8 cellular contexts compared by ENCODE assay signal in genomic region chr12:27179399-27180214, GRCh38.
DNase-seq lines count a peak whose midpoint lies in the region; ATAC-seq and TF ChIP-seq lines count a peak whose summit lies in the region.

No MANE protein-coding gene starts in this region.

- H3K36me3 Mint-ChIP-seq in glutamatergic neuron (ENCODE audit: unreplicated experiment): no peaks in the 10 kb centered on the region

- intact Hi-C loops in left lung (cut with DNase I): no loop called here
- intact Hi-C loops in uterus (cut with DNase I; ENCODE audit: low total_unique reads): no loop called here

- H3K9me3 ChIP-seq in left lung (no peaks in the 10 kb centered on the region), uterus (no peaks in the 10 kb centered on the region)

- H3K4me1 ChIP-seq in left lung (peaks cover 7 to 29% of the 10 kb centered on the region in 2 donors), uterus (no peaks in the 10 kb centered on the region)

- H3K27ac Mint-ChIP-seq in glutamatergic neuron (ENCODE audit: unreplicated experiment): no peak overlapping the region

- H3K4me3 ChIP-seq in astrocyte of the cerebellum (ENCODE audit: low read depth, low read length) (no peak overlapping the region), left lung (no peak overlapping the region), uterus (no peak overlapping the region)

- peak; percentile 88 for ATAC-seq in GM18858 (IDR thresholded peaks at IDR 0.05; ENCODE audit: unreplicated experiment)
- peak; percentile 85 for ATAC-seq in HG02885 (IDR thresholded peaks at IDR 0.05; ENCODE audit: poor library complexity, unreplicated experiment)
- ATAC-seq in left lung: peak; percentile 93

- H3K27me3 ChIP-seq in left lung: no peaks in the 10 kb centered on the region
- H3K27me3 ChIP-seq in uterus: no peaks in the 10 kb centered on the region

- H3K4me3 Mint-ChIP-seq in glutamatergic neuron (ENCODE audit: unreplicated experiment): no peak overlapping the region

- peak; percentile 80 for DNase-seq in Ammon's horn (ENCODE audit: low spot score)
- DNase-seq in NCI-H2196 (lab: John Stamatoyannopoulos, UW; ENCODE audit: unreplicated experiment): peak; percentile 70
- DNase-seq in astrocyte of the cerebellum (ENCODE audit: low read depth): peak; percentile 95
- DNase-seq in left lung: no peak
- DNase-seq in uterus: peak in 1 of 2 donors; percentile 63
- no peak for DNase-seq in glutamatergic neuron

- H3K36me3 ChIP-seq in left lung: no peaks in the 10 kb centered on the region
- no peaks in the 10 kb centered on the region for H3K36me3 ChIP-seq in uterus

- H3K9me3 Mint-ChIP-seq in glutamatergic neuron (ENCODE audit: unreplicated experiment): peaks cover 3% of the 10 kb centered on the region

- TF ChIP-seq CTCF in astrocyte of the cerebellum (IDR thresholded peaks at IDR 0.05; ENCODE audit: low read depth, low read length, missing control alignments): no peak
- TF ChIP-seq CTCF in left lung (IDR thresholded peaks at IDR 0.05): no peak
- TF ChIP-seq CTCF in uterus (IDR thresholded peaks at IDR 0.05): no peak
- no peak for TF ChIP-seq CTCF in glutamatergic neuron (IDR thresholded peaks at IDR 0.05; ENCODE audit: partially characterized antibody, unreplicated experiment)

- peaks cover 3% of the 10 kb centered on the region for H3K27me3 Mint-ChIP-seq in glutamatergic neuron (ENCODE audit: unreplicated experiment)

- in situ Hi-C loops in astrocyte of the cerebellum (cut with HindIII; ENCODE audit: low sequenced_read_pairs): no loop called here

- H3K4me1 Mint-ChIP-seq in glutamatergic neuron (ENCODE audit: low read depth, unreplicated experiment): peaks cover 13% of the 10 kb centered on the region

- H3K27ac ChIP-seq in left lung (peak overlapping the region; percentile 53 to 55), uterus (peak overlapping the region; percentile 77 to 85)

- no peak for TF ChIP-seq POLR2A in uterus (IDR thresholded peaks at IDR 0.05)

Comparison
In these comparisons a context has a peak if more than half of its experiments do, and no peak if none do; other contexts are left out.
1. DNase-seq: peak in Ammon's horn (single experiment), NCI-H2196 (single experiment) and astrocyte of the cerebellum (single experiment); none in left lung (0 of 2) and glutamatergic neuron (single experiment).
2. Peak in every context shown above with its lines, with median percentiles within 50 percentile points of each other: ATAC-seq.